1 cellular context compared by ENCODE assay signal in the genomic region with DNA sequence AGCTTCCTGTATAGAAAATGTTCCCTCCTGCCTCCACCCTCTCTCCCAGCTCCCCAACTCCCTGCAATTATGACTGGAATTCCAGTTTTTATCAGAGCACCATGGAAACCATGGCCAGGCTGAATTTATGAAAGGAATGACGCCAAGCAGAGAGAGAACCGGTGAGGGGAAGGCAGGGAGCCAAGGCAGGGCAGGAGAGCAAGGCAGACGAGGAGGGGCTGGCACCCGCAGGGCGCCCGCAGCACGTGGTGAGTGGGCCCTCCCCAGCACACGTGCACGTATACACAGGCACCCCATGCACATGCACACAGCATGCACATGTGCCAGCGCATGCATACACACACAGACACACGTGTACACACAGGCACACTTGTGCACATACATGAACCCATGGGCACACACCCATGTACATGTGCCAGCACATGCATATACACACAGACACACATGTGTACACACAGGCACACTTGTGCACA.
TF ChIP-seq lines count a peak whose summit lies in the region.

No MANE protein-coding gene starts in this region.

TF ChIP-seq in Ishikawa, 13 proteins besides CTCF, POLR2A, EP300 and RAD21 (continued from another document):
- TF ChIP-seq TAF1 (IDR thresholded peaks at IDR 0.05; ENCODE audit: low read depth) (no peak), TCF12 (IDR thresholded peaks at IDR 0.05; ENCODE audit: low read depth) (peak; percentile 25; the same call in 1 of the 2 replicates)
